ENCODE assay signal across 11 cellular contexts in the genomic region with DNA sequence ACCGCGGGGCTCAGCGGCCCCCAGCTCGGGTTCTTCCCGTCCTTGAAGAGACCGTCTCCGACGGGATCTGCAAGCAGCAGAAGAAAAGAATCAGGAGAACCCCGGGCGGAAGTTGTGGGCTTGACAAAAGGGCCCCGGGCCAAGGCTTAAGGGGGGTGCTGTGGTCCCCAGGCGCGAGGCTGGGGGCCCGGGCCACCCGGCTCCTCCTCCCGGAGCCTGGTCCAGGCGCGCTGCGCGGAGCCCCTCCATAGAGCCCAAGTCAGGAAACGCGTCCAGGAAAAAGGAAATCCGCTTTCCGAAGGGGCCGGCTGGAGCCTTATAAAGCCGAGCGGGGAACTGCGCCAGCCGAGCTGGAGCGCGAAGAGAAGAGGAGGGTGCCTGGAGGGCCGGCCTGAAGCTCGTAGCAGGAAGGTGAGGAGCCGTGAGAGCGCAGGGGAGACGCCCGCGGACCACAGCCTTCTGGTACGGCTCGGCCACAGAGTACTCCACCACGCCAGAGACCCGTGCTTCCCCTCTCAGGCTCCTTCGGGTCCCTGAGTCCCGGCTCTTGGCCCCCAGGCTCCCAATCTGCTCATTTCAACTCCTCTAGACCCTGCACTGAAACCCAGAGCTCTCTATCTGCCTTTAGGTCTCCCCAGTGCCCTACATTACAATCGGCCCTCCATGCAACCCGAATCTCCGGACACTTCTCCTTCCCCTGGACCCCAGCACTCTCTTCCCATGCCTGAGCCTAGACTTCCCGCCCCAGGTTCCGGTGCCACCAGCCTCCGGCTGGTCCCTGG. TPM values are rescaled to one million over a fixed set of nuclear protein-coding genes. Genes with fewer than 3 reads are reported as not detected.
A peak's percentile ranks its signal among the peaks of the same experiment; 100 is the strongest.
DNase-seq lines count a peak whose midpoint lies in the region; ATAC-seq and TF ChIP-seq lines count a peak whose summit lies in the region.
"Had no signal": no experiment of that assay in that cellular context is flagged by ENCODE, and none has a peak within 500 bp of the region (broad histone marks: within the 10 kb centered on the region; RNA-seq: fewer than 3 reads in every experiment).

No MANE protein-coding gene starts in this region.

- DNase-seq in heart left ventricle = peak in 2 of 5 donors; percentile 57 to 74
- DNase-seq in Right ventricle myocardium superior = no peak
- DNase-seq in SK-N-SH = peak; percentile 78
- no peak for DNase-seq in left lobe of liver (ENCODE audit: low spot score)
- DNase-seq in RKO (ENCODE audit: low spot score) = no peak
- DNase-seq in transverse colon = no peak
- DNase-seq in T-helper 2 cell treated with Interferon-gamma antibody and Interleukin-4, amounts not matched to agents 5 μg/mL and 100 μg/mL, for 36 hours (ENCODE audit: low spot score) = no peak
- DNase-seq: colonic mucosa had no signal

- H3K4me1 Mint-ChIP-seq in T-helper 2 cell treated with Interferon-gamma antibody and Interleukin-4, amounts not matched to agents 5 μg/mL and 100 μg/mL, for 36 hours (ENCODE audit: low read depth) = peaks cover 11% of the 10 kb centered on the region

- CTCF ChIA-PET in SK-N-SH (lab: Yijun Ruan, JAX) = interaction anchor here (0.6 to 12.4 kb wide), 18 partner anchors 10 to 311 kb away, joined by 3 to 208 read pairs (median 6); a partner anchor contains a TSS

- no peak for TF ChIP-seq POLR2A in heart left ventricle (IDR thresholded peaks at IDR 0.05)
- no peak for TF ChIP-seq POLR2A in transverse colon (IDR thresholded peaks at IDR 0.05)

- H3K36me3 ChIP-seq in heart left ventricle = no peaks in the 10 kb centered on the region
- H3K36me3 ChIP-seq in SK-N-SH (replicated peaks in 1 of 2; ENCODE audit: control insufficient read depth in 1 of 2, insufficient read depth in 2 of 2, low read length in 1 of 2) = no peaks in the 10 kb centered on the region
- H3K36me3 ChIP-seq in transverse colon = no peaks in the 10 kb centered on the region
- H3K36me3 ChIP-seq: colonic mucosa had no signal

- H3K9me3 ChIP-seq in heart left ventricle (no peaks in the 10 kb centered on the region), SK-N-SH (no peaks in the 10 kb centered on the region), transverse colon (no peaks in the 10 kb centered on the region)
- H3K9me3 ChIP-seq: colonic mucosa had no signal

- peak overlapping the region; percentile 3 to 41 (median 24) for H3K4me3 ChIP-seq in heart left ventricle
- peak overlapping the region; percentile 16 to 45; a peak in 3 of 4 replicates for H3K4me3 ChIP-seq in SK-N-SH (ENCODE audit: low read depth in 2 of 2, low read length in 1 of 2)
- peak overlapping the region in 1 of 4 donors; percentile 37 for H3K4me3 ChIP-seq in transverse colon
- H3K4me3 ChIP-seq: colonic mucosa, lung had no signal

- no peak for TF ChIP-seq RAD21 in SK-N-SH (IDR thresholded peaks at IDR 0.05; ENCODE audit: low read length)

- peaks cover 82% of the 10 kb centered on the region for H3K27me3 Mint-ChIP-seq in T-helper 2 cell treated with Interferon-gamma antibody and Interleukin-4, amounts not matched to agents 5 μg/mL and 100 μg/mL, for 36 hours (ENCODE audit: low read depth)

- H3K4me3 Mint-ChIP-seq in T-helper 2 cell treated with Interferon-gamma antibody and Interleukin-4, amounts not matched to agents 5 μg/mL and 100 μg/mL, for 36 hours = no peak overlapping the region

- peak overlapping the region; percentile 63; the same call in 1 of the 2 replicates for H3K4me2 ChIP-seq in SK-N-SH

- H3K27ac ChIP-seq in heart left ventricle (no peak overlapping the region), SK-N-SH (ENCODE audit: low read depth in 2 of 2, low read length in 1 of 2) (peak overlapping the region in 1 of 2 experiments; percentile 89; a peak in 2 of 4 replicates), transverse colon (no peak overlapping the region)
- H3K27ac ChIP-seq: colonic mucosa had no signal

- H3K27me3 ChIP-seq in heart left ventricle (peaks cover 78 to 100% (median 95%) of the 10 kb centered on the region in 9 donors), SK-N-SH (ENCODE audit: insufficient read depth) (peaks cover 42% of the 10 kb centered on the region), transverse colon (peaks cover 100% of the 10 kb centered on the region)

- ATAC-seq in heart left ventricle = peak in 3 of 4 donors; percentile 20 to 86 (median 38)
- no peak for ATAC-seq in Right ventricle myocardium superior (ENCODE audit: poor library complexity)
- peak; percentile 3 for ATAC-seq in left lobe of liver
- no peak for ATAC-seq in GM19397 (IDR thresholded peaks at IDR 0.05; ENCODE audit: unreplicated experiment)

- no peak overlapping the region for H3K9ac ChIP-seq in SK-N-SH

- no peaks in the 10 kb centered on the region for H3F3A ChIP-seq in SK-N-SH (replicated peaks; ENCODE audit: insufficient read depth)

- peaks cover 2% of the 10 kb centered on the region for H3K36me3 Mint-ChIP-seq in T-helper 2 cell treated with Interferon-gamma antibody and Interleukin-4, amounts not matched to agents 5 μg/mL and 100 μg/mL, for 36 hours (ENCODE audit: low read depth)

- no peaks in the 10 kb centered on the region for H3K79me2 ChIP-seq in SK-N-SH (ENCODE audit: insufficient read depth)

- intact Hi-C loops in heart left ventricle (cut with DNase I) = no loop called here
- intact Hi-C loops in Right ventricle myocardium superior (cut with DNase I) = no loop called here
- intact Hi-C loops in transverse colon (cut with DNase I; ENCODE audit: low total_unique reads) = no loop called here

- no peaks in the 10 kb centered on the region for H3K9me3 Mint-ChIP-seq in T-helper 2 cell treated with Interferon-gamma antibody and Interleukin-4, amounts not matched to agents 5 μg/mL and 100 μg/mL, for 36 hours

- H3K27ac Mint-ChIP-seq in T-helper 2 cell treated with Interferon-gamma antibody and Interleukin-4, amounts not matched to agents 5 μg/mL and 100 μg/mL, for 36 hours = no peak overlapping the region

- H3K4me1 ChIP-seq in heart left ventricle (peaks cover 12 to 55% (median 43%) of the 10 kb centered on the region in 12 donors), SK-N-SH (ENCODE audit: control insufficient read depth in 1 of 2, insufficient read depth in 2 of 2, low read depth in 1 of 2, low read length in 1 of 2) (peaks cover 0 to 39% of the 10 kb centered on the region in 2 experiments; a peak in 2 of 4 replicates), transverse colon (peaks cover 19 to 51% (median 41%) of the 10 kb centered on the region in 4 donors)

- TF ChIP-seq EP300 in SK-N-SH (IDR thresholded peaks at IDR 0.05; ENCODE audit: borderline replicate concordance in 1 of 2, low read depth in 1 of 2, low read length in 1 of 2) (no peak), transverse colon (IDR thresholded peaks at IDR 0.05; ENCODE audit: low read depth) (no peak)

- POLR2A ChIA-PET in SK-N-SH (lab: Yijun Ruan, JAX) = interaction anchor here (0.8 to 6.4 kb wide), 9 partner anchors 8 to 233 kb away, joined by 3 to 89 read pairs (median 4); a partner anchor contains a TSS

- in situ Hi-C loops in transverse colon (cut with MboI; ENCODE audit: low pct_ligation_motif_present in 1 of 4, low pct_unique_long_range_greater_than_20kb in 1 of 4, low sequenced_read_pairs in 3 of 4) = no loop called here

- no peak overlapping the region for H2AFZ ChIP-seq in SK-N-SH (ENCODE audit: low read depth)

- H3K9me2 ChIP-seq in SK-N-SH = no peaks in the 10 kb centered on the region

- no peak for TF ChIP-seq CTCF in heart left ventricle (IDR thresholded peaks at IDR 0.05)
- TF ChIP-seq CTCF in SK-N-SH (IDR thresholded peaks at IDR 0.05) = no peak
- no peak for TF ChIP-seq CTCF in transverse colon (IDR thresholded peaks at IDR 0.05)

- WGBS in heart left ventricle, 4 donors = 0 to 2% (median 1%) methylated on average over 43 to 50 of the region's 50 CpGs
- 6% methylated on average over 30 of the region's 50 CpGs for WGBS in SK-N-SH (ENCODE audit: low lambda C conversion rate)
- 0 to 3% methylated on average over 1 to 49 of the region's 50 CpGs for WGBS in transverse colon (ENCODE audit: low coverage in 1 of 2), 2 donors

- no peaks in the 10 kb centered on the region for H4K20me1 ChIP-seq in SK-N-SH (ENCODE audit: insufficient read depth)

TF ChIP-seq in SK-N-SH, 30 proteins besides CTCF, POLR2A, EP300 and RAD21:
- TF ChIP-seq FOSL2 (IDR thresholded peaks at IDR 0.05; ENCODE audit: borderline replicate concordance, low read depth) (no peak), GATA2 (CRISPR knock-in tag; IDR thresholded peaks at IDR 0.05) (peak; percentile 8; the same call in 1 of the 2 replicates)

RNA-seq across cellular contexts. Expression of a gene that starts 0.6 kb away (rescaled TPM):
- not detected for total RNA-seq in heart left ventricle
- not detected for polyA plus RNA-seq in heart left ventricle
- not detected for total RNA-seq in Right ventricle myocardium superior
- 0.53 and 1.2 TPM in 2 replicates for polyA plus RNA-seq in SK-N-SH (2012; rRNA removed)
- 1.4 and 3.0 TPM in 2 replicates for polyA plus RNA-seq in SK-N-SH (2012; cell fraction: cytosol; rRNA removed)
- polyA plus RNA-seq in SK-N-SH (2012; cell fraction: nucleus; rRNA removed) = 0.80 and 2.9 TPM in 2 replicates
- total RNA-seq in left lobe of liver = not detected
- 1 to 10 TPM in 2 of 4 donors, not detected in 2; 1.9 to 8.2 TPM for total RNA-seq in transverse colon
- total RNA-seq: LHCN-M2, lung had no signal
- polyA plus RNA-seq: lung had no signal

RNA-seq across cellular contexts. Expression of a gene that starts 8.8 kb away (rescaled TPM):
- total RNA-seq in heart left ventricle (not detected), Right ventricle myocardium superior (not detected), left lobe of liver (not detected), transverse colon (1 to 10 TPM in 1 of 4 donors, not detected in 3; 5.6 TPM)
- polyA plus RNA-seq in heart left ventricle (not detected), SK-N-SH (2012; rRNA removed) (not detected in 2 replicates)
- polyA plus RNA-seq in SK-N-SH (2012; cell fraction: cytosol; rRNA removed) = 0.10 TPM in 1 of 2 replicates, not detected in the other
- not detected in 2 replicates for polyA plus RNA-seq in SK-N-SH (2012; cell fraction: nucleus; rRNA removed)
- total RNA-seq: LHCN-M2, lung had no signal

RNA-seq across cellular contexts. Expression of a gene that starts 25.0 kb away (rescaled TPM):
- total RNA-seq in heart left ventricle (not detected), Right ventricle myocardium superior (not detected), left lobe of liver (not detected), transverse colon (under 1 TPM in 1 of 4 donors, not detected in 3; 0.41 TPM)
- polyA plus RNA-seq in heart left ventricle (not detected), SK-N-SH (2012; rRNA removed) (0.19 and 0.26 TPM in 2 replicates)
- 0.35 and 0.56 TPM in 2 replicates for polyA plus RNA-seq in SK-N-SH (2012; cell fraction: cytosol; rRNA removed)
- 0.13 and 0.31 TPM in 2 replicates for polyA plus RNA-seq in SK-N-SH (2012; cell fraction: nucleus; rRNA removed)

RNA-seq across cellular contexts. Expression of a gene that starts 56.9 kb away (rescaled TPM):
- under 1 TPM in 1 of 9 donors, not detected in 8; 0.04 TPM for total RNA-seq in heart left ventricle
- not detected for polyA plus RNA-seq in heart left ventricle
- not detected for total RNA-seq in Right ventricle myocardium superior
- polyA plus RNA-seq in SK-N-SH (2012; rRNA removed) = 0.95 and 1.7 TPM in 2 replicates
- 0.42 and 0.73 TPM in 2 replicates for polyA plus RNA-seq in SK-N-SH (2012; cell fraction: cytosol; rRNA removed)
- polyA plus RNA-seq in SK-N-SH (2012; cell fraction: nucleus; rRNA removed) = 1.8 and 1.9 TPM in 2 replicates
- total RNA-seq in left lobe of liver = 0.05 TPM
- total RNA-seq in transverse colon = 1 to 10 TPM in 2 of 4 donors, under 1 TPM in 1, not detected in 1; 0.64 to 3.0 (median 1.5) TPM
- total RNA-seq: LHCN-M2 had no signal

Comparison
In these comparisons a context has a peak if more than half of its experiments do, and no peak if none do; other contexts are left out.
1. ATAC-seq: peak in heart left ventricle (3 of 4) and left lobe of liver (single experiment); none in Right ventricle myocardium superior (single experiment) and GM19397 (single experiment).